In genomic region chr3:52123106-52123708, GRCh38 we compare ENCODE assay signal across 8 cellular contexts. TPM values are rescaled to one million over a fixed set of nuclear protein-coding genes. Genes with fewer than 3 reads are reported as not detected.
DNase-seq lines count a peak whose midpoint lies in the region; ATAC-seq and TF ChIP-seq lines count a peak whose summit lies in the region.

No MANE protein-coding gene starts in this region.

- H3K27ac ChIP-seq in smooth muscle cell (ENCODE audit: low read depth) = no peak overlapping the region

- no peaks in the 10 kb centered on the region for H4K20me1 ChIP-seq in smooth muscle cell (ENCODE audit: low read depth)

- H3K79me2 ChIP-seq in smooth muscle cell (ENCODE audit: low read depth) = no peaks in the 10 kb centered on the region

- CTCF ChIA-PET in MCF 10A (lab: Yijun Ruan, JAX) = interaction anchor here (0.5 to 7.8 kb wide), 25 partner anchors 10 to 1761 kb away, joined by 3 to 103 read pairs (median 4); partner anchors contain the start of genes DUSP7 and RPL29

- intact Hi-C loops in MCF 10A (cut with micrococcal nuclease) = loop anchor here (1.0 to 5.0 kb wide), 5 partner anchors 21 to 181 kb away; partner anchors contain the start of genes PARP3 and RRP9

- H3K36me3 ChIP-seq in MG63 (no peaks in the 10 kb centered on the region; the same call in 1 of the 2 replicates), smooth muscle cell (ENCODE audit: low read depth) (no peaks in the 10 kb centered on the region)

- H3K4me3 ChIP-seq in MG63 (no peak overlapping the region), WI38 (ENCODE audit: low read depth, low read length) (no peak overlapping the region), smooth muscle cell (no peak overlapping the region)

- H3K9ac ChIP-seq in smooth muscle cell (ENCODE audit: low read depth) = no peak overlapping the region

- no peaks in the 10 kb centered on the region for H3K36me3 Mint-ChIP-seq in MCF 10A (ENCODE audit: insufficient read depth, unreplicated experiment)

- WGBS in smooth muscle cell (ENCODE audit: low lambda C conversion rate) = 58% methylated on average over 10 of the region's 10 CpGs

- TF ChIP-seq CTCF in WI38 (IDR thresholded peaks at IDR 0.05; ENCODE audit: low read depth, low read length) (peak; percentile 96), MCF 10A (IDR thresholded peaks at IDR 0.05; ENCODE audit: unreplicated experiment) (peak; percentile 94), smooth muscle cell (IDR thresholded peaks at IDR 0.05; ENCODE audit: borderline replicate concordance, insufficient read depth, poor library complexity, severe bottlenecking) (peak; percentile 96)

- POLR2A ChIA-PET in MCF 10A (lab: Yijun Ruan, JAX) = interaction anchor here (0.8 to 5.2 kb wide), 6 partner anchors 22 to 127 kb away, joined by 3 to 45 read pairs (median 4); partner anchors contain the start of genes DUSP7 and RPL29

- no peak for ATAC-seq in HG02973 (IDR thresholded peaks at IDR 0.05; ENCODE audit: unreplicated experiment)

- peaks cover 18% of the 10 kb centered on the region for H3K4me1 Mint-ChIP-seq in MCF 10A (ENCODE audit: insufficient read depth, unreplicated experiment)

- H3K27me3 ChIP-seq in MG63 (no peaks in the 10 kb centered on the region), smooth muscle cell (ENCODE audit: low read depth) (no peaks in the 10 kb centered on the region)

- H3K4me2 ChIP-seq in smooth muscle cell = no peak overlapping the region

- no peaks in the 10 kb centered on the region for H3K9me3 ChIP-seq in MG63
- H3K9me3 ChIP-seq in smooth muscle cell (replicated peaks; ENCODE audit: low read depth) = no peaks in the 10 kb centered on the region

- no peak overlapping the region for H3K4me3 Mint-ChIP-seq in MCF 10A (ENCODE audit: unreplicated experiment)

- no peaks in the 10 kb centered on the region for H3K9me3 Mint-ChIP-seq in MCF 10A (ENCODE audit: unreplicated experiment)

- H3K27me3 Mint-ChIP-seq in MCF 10A (ENCODE audit: insufficient read depth, unreplicated experiment) = no peaks in the 10 kb centered on the region

- BruUV-seq in MCF 10A (replicated peaks; lab: Mats Ljungman, UMichigan) = no TSS peak

- no peaks in the 10 kb centered on the region for H3F3A ChIP-seq in smooth muscle cell (ENCODE audit: low read depth)

- DNase-seq in NCI-H2196 (lab: John Stamatoyannopoulos, UW; ENCODE audit: unreplicated experiment) = peak; percentile 14
- no peak for DNase-seq in NCI-H2196 treated with DMSO at 0.1 percent for 48 hours (lab: John Stamatoyannopoulos, UW; ENCODE audit: unreplicated experiment)
- DNase-seq in MG63 = peak; percentile 8
- DNase-seq in MCF 10A (ENCODE audit: unreplicated experiment) = peak; percentile 75
- DNase-seq in iPS-NIHi7 (ENCODE audit: extremely low spot score) = peak; percentile 95
- peak; percentile 44 for DNase-seq in smooth muscle cell (lab: John Stamatoyannopoulos, UW; ENCODE audit: unreplicated experiment)

- no peaks in the 10 kb centered on the region for H3K4me1 ChIP-seq in smooth muscle cell (ENCODE audit: low read depth)

- peak overlapping the region; percentile 49 for H3K27ac Mint-ChIP-seq in MCF 10A (ENCODE audit: low read depth, unreplicated experiment)

- H2AFZ ChIP-seq in smooth muscle cell (ENCODE audit: low read depth) = no peak overlapping the region

RNA-seq across cellular contexts. Expression of gene POC1A, which starts 31.0 kb away (rescaled TPM):
- 14.2 and 19.8 TPM in 2 replicates for total RNA-seq in MG63 (2014; rRNA removed; shearing (Covaris generic); ENCODE audit: low replicate concordance)
- total RNA-seq in MCF 10A (2022) (7.5 and 9.8 TPM in 2 replicates), smooth muscle cell (1.8 and 3.2 TPM in 2 replicates)
- polyA plus RNA-seq in smooth muscle cell = 7.6 and 7.9 TPM in 2 replicates
